Comparison of ENCODE assay signal across 1 cellular context in the genomic region with DNA sequence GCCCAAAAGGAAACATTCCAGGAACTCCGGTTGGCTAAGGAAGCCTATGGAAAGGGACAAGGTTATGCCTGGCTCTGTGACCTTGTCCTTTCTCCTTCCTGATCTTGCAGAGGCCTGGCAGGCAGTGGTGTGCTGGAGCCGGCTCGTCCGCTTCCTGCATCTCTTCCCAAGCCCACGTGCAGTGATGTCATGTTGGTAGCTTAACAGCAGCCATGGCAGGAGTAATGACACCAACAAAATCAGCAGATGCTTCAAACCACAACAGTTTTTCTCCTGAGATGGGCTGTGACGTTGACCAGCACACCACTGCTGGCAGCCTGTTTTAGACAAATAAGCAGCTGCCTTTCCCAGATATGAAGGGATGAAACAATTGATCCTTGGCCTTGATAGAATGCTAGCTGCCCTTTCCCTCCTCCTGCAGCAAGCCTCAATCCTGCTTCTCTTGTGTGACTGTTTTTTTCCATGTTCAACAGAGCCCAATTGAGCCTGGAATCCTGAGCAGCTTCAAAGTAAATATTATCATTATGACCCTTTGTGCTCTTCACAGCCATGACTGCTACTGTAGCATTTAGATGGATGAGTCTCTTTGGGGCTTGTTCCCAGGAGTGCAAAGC.
TF ChIP-seq lines count a peak whose summit lies in the region.

No MANE protein-coding gene starts in this region.

TF ChIP-seq in HepG2, 621 proteins besides CTCF, POLR2A, EP300 and RAD21 (continues in another document):
- TF ChIP-seq PPARG (CRISPR knock-in tag; conservative IDR thresholded peaks at IDR 0.05): no peak
- TF ChIP-seq KAT8 (CRISPR knock-in tag; IDR thresholded peaks at IDR 0.05): 0 out of 2 replicates have a peak, but pooled peaks have one; percentile 19
- TF ChIP-seq, protein P1, sequence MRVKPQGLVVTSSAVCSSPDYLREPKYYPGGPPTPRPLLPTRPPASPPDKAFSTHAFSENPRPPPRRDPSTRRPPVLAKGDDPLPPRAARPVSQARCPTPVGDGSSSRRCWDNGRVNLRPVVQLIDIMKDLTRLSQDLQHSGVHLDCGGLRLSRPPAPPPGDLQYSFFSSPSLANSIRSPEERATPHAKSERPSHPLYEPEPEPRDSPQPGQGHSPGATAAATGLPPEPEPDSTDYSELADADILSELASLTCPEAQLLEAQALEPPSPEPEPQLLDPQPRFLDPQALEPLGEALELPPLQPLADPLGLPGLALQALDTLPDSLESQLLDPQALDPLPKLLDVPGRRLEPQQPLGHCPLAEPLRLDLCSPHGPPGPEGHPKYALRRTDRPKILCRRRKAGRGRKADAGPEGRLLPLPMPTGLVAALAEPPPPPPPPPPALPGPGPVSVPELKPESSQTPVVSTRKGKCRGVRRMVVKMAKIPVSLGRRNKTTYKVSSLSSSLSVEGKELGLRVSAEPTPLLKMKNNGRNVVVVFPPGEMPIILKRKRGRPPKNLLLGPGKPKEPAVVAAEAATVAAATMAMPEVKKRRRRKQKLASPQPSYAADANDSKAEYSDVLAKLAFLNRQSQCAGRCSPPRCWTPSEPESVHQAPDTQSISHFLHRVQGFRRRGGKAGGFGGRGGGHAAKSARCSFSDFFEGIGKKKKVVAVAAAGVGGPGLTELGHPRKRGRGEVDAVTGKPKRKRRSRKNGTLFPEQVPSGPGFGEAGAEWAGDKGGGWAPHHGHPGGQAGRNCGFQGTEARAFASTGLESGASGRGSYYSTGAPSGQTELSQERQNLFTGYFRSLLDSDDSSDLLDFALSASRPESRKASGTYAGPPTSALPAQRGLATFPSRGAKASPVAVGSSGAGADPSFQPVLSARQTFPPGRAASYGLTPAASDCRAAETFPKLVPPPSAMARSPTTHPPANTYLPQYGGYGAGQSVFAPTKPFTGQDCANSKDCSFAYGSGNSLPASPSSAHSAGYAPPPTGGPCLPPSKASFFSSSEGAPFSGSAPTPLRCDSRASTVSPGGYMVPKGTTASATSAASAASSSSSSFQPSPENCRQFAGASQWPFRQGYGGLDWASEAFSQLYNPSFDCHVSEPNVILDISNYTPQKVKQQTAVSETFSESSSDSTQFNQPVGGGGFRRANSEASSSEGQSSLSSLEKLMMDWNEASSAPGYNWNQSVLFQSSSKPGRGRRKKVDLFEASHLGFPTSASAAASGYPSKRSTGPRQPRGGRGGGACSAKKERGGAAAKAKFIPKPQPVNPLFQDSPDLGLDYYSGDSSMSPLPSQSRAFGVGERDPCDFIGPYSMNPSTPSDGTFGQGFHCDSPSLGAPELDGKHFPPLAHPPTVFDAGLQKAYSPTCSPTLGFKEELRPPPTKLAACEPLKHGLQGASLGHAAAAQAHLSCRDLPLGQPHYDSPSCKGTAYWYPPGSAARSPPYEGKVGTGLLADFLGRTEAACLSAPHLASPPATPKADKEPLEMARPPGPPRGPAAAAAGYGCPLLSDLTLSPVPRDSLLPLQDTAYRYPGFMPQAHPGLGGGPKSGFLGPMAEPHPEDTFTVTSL (CRISPR knock-in tag; IDR thresholded peaks at IDR 0.05; ENCODE audit: borderline replicate concordance): no peak
- TF ChIP-seq PHF20 (CRISPR knock-in tag; IDR thresholded peaks at IDR 0.05): no peak
- no peak for TF ChIP-seq NCOR1 (IDR thresholded peaks at IDR 0.05; ENCODE audit: borderline replicate concordance, low read length)
- no peak for TF ChIP-seq SOX13 (IDR thresholded peaks at IDR 0.05)
- peak in 1 of 2 experiments; percentile 75; a peak in 2 of 4 replicates for TF ChIP-seq SOX13 (CRISPR knock-in tag; conservative IDR thresholded peaks at IDR 0.05 in 1 of 2, IDR thresholded peaks at IDR 0.05 in 1 of 2)
- 0 out of 2 replicates have a peak, but pooled peaks have one; percentile 19 for TF ChIP-seq ZMYM4 (CRISPR knock-in tag; IDR thresholded peaks at IDR 0.05)
- TF ChIP-seq SP2 (CRISPR knock-in tag; IDR thresholded peaks at IDR 0.05): no peak
- TF ChIP-seq TOPORS (CRISPR knock-in tag; IDR thresholded peaks at IDR 0.05): no peak
- no peak for TF ChIP-seq BCL6 (CRISPR knock-in tag; IDR thresholded peaks at IDR 0.05)
- TF ChIP-seq, protein P2, sequence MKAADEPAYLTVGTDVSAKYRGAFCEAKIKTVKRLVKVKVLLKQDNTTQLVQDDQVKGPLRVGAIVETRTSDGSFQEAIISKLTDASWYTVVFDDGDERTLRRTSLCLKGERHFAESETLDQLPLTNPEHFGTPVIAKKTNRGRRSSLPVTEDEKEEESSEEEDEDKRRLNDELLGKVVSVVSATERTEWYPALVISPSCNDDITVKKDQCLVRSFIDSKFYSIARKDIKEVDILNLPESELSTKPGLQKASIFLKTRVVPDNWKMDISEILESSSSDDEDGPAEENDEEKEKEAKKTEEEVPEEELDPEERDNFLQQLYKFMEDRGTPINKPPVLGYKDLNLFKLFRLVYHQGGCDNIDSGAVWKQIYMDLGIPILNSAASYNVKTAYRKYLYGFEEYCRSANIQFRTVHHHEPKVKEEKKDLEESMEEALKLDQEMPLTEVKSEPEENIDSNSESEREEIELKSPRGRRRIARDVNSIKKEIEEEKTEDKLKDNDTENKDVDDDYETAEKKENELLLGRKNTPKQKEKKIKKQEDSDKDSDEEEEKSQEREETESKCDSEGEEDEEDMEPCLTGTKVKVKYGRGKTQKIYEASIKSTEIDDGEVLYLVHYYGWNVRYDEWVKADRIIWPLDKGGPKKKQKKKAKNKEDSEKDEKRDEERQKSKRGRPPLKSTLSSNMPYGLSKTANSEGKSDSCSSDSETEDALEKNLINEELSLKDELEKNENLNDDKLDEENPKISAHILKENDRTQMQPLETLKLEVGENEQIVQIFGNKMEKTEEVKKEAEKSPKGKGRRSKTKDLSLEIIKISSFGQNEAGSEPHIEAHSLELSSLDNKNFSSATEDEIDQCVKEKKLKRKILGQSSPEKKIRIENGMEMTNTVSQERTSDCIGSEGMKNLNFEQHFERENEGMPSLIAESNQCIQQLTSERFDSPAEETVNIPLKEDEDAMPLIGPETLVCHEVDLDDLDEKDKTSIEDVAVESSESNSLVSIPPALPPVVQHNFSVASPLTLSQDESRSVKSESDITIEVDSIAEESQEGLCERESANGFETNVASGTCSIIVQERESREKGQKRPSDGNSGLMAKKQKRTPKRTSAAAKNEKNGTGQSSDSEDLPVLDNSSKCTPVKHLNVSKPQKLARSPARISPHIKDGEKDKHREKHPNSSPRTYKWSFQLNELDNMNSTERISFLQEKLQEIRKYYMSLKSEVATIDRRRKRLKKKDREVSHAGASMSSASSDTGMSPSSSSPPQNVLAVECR (CRISPR knock-in tag; IDR thresholded peaks at IDR 0.05; ENCODE audit: borderline replicate concordance): 0 out of 2 replicates have a peak, but pooled peaks have one; percentile 24
- 0 out of 2 replicates have a peak, but pooled peaks have one; percentile 23 for TF ChIP-seq ZNF644 (CRISPR knock-in tag; IDR thresholded peaks at IDR 0.05; ENCODE audit: low read depth)
- peak; percentile 72 for TF ChIP-seq SAP130 (CRISPR knock-in tag; IDR thresholded peaks at IDR 0.05; ENCODE audit: low read depth)
- TF ChIP-seq PHF8 (CRISPR knock-in tag; IDR thresholded peaks at IDR 0.05): no peak
- TF ChIP-seq ZNF724P (CRISPR knock-in tag; IDR thresholded peaks at IDR 0.05; ENCODE audit: borderline replicate concordance): no peak
- TF ChIP-seq, protein P3, sequence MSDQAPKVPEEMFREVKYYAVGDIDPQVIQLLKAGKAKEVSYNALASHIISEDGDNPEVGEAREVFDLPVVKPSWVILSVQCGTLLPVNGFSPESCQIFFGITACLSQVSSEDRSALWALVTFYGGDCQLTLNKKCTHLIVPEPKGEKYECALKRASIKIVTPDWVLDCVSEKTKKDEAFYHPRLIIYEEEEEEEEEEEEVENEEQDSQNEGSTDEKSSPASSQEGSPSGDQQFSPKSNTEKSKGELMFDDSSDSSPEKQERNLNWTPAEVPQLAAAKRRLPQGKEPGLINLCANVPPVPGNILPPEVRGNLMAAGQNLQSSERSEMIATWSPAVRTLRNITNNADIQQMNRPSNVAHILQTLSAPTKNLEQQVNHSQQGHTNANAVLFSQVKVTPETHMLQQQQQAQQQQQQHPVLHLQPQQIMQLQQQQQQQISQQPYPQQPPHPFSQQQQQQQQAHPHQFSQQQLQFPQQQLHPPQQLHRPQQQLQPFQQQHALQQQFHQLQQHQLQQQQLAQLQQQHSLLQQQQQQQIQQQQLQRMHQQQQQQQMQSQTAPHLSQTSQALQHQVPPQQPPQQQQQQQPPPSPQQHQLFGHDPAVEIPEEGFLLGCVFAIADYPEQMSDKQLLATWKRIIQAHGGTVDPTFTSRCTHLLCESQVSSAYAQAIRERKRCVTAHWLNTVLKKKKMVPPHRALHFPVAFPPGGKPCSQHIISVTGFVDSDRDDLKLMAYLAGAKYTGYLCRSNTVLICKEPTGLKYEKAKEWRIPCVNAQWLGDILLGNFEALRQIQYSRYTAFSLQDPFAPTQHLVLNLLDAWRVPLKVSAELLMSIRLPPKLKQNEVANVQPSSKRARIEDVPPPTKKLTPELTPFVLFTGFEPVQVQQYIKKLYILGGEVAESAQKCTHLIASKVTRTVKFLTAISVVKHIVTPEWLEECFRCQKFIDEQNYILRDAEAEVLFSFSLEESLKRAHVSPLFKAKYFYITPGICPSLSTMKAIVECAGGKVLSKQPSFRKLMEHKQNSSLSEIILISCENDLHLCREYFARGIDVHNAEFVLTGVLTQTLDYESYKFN (CRISPR knock-in tag; conservative IDR thresholded peaks at IDR 0.05): peak; percentile 54
- TF ChIP-seq NRL (CRISPR knock-in tag; IDR thresholded peaks at IDR 0.05; ENCODE audit: borderline replicate concordance): no peak
- TF ChIP-seq, protein P4, sequence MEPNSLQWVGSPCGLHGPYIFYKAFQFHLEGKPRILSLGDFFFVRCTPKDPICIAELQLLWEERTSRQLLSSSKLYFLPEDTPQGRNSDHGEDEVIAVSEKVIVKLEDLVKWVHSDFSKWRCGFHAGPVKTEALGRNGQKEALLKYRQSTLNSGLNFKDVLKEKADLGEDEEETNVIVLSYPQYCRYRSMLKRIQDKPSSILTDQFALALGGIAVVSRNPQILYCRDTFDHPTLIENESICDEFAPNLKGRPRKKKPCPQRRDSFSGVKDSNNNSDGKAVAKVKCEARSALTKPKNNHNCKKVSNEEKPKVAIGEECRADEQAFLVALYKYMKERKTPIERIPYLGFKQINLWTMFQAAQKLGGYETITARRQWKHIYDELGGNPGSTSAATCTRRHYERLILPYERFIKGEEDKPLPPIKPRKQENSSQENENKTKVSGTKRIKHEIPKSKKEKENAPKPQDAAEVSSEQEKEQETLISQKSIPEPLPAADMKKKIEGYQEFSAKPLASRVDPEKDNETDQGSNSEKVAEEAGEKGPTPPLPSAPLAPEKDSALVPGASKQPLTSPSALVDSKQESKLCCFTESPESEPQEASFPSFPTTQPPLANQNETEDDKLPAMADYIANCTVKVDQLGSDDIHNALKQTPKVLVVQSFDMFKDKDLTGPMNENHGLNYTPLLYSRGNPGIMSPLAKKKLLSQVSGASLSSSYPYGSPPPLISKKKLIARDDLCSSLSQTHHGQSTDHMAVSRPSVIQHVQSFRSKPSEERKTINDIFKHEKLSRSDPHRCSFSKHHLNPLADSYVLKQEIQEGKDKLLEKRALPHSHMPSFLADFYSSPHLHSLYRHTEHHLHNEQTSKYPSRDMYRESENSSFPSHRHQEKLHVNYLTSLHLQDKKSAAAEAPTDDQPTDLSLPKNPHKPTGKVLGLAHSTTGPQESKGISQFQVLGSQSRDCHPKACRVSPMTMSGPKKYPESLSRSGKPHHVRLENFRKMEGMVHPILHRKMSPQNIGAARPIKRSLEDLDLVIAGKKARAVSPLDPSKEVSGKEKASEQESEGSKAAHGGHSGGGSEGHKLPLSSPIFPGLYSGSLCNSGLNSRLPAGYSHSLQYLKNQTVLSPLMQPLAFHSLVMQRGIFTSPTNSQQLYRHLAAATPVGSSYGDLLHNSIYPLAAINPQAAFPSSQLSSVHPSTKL (CRISPR knock-in tag; IDR thresholded peaks at IDR 0.05): peak; percentile 49
- TF ChIP-seq HDAC2 (CRISPR knock-in tag; IDR thresholded peaks at IDR 0.05): peak; percentile 61; the same call in 1 of the 2 replicates
- peak; percentile 20; the same call in 1 of the 2 replicates for TF ChIP-seq ZNF292 (CRISPR knock-in tag; IDR thresholded peaks at IDR 0.05; ENCODE audit: borderline replicate concordance, low read depth)
- no peak for TF ChIP-seq ZNF570 (CRISPR knock-in tag; IDR thresholded peaks at IDR 0.05; ENCODE audit: borderline replicate concordance)
- 0 out of 2 replicates have a peak, but pooled peaks have one; percentile 21 for TF ChIP-seq TFDP1 (CRISPR knock-in tag; IDR thresholded peaks at IDR 0.05; ENCODE audit: borderline replicate concordance)
- no peak for TF ChIP-seq FLYWCH1 (CRISPR knock-in tag; IDR thresholded peaks at IDR 0.05)
- TF ChIP-seq ZNF687 (CRISPR knock-in tag; IDR thresholded peaks at IDR 0.05): peak; percentile 70
- TF ChIP-seq MAX (IDR thresholded peaks at IDR 0.05): peak; percentile 48; the same call in 1 of the 2 replicates
- no peak for TF ChIP-seq PHB2 (IDR thresholded peaks at IDR 0.05; ENCODE audit: partially characterized antibody)
- TF ChIP-seq ZNF468 (CRISPR knock-in tag; IDR thresholded peaks at IDR 0.05): no peak
- no peak for TF ChIP-seq KDM4B (CRISPR knock-in tag; IDR thresholded peaks at IDR 0.05)
